24 cellular contexts compared by ENCODE assay signal in the genomic region with DNA sequence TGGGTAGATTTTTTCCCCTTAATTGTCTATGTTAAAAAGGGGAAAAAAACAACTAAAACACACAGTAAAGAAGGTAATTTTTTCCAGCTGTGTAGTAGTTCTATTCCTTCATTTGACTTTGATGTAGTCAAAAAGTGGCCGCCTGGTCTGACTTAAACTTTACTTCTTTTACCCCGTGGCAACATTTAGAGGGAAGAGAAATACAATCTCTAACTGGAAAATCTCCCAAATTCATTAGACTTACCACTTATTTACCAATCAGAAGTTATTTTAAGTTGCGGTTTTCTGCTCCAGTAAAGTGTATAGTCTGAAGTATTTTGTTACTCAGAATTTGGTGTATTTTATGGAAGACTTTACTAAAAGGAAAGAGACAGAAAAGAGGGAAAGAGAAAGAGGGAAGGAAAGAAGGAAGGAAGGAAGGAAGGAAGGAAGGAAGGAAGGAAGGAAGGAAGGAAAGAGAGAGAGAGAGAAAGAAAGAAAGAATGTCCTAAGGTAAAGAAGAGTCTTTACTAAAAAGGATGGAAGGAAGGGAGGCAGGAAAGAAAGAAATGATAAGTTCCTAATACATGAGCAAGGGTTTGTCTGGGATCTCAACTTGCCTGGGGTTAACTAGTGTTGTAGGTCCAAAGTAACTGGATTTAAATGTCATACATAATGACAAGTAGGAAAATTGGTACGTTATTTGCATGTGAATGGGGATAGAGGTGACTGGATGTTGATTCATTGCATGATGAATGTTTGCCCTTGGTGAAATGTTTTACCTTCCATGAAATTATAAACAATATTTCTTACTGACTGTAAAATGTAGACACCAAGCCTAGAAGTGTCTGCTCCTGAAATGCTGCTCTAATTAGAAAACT.
"Had no signal": no experiment of that assay in that cellular context is flagged by ENCODE, and none has a peak within 500 bp of the region (broad histone marks: within the 10 kb centered on the region; RNA-seq: fewer than 3 reads in every experiment).

No MANE protein-coding gene starts in this region.

- H3K36me3 ChIP-seq: esophagus squamous epithelium, lower lobe of right lung, neural progenitor cell, right lobe of liver, stomach, suprapubic skin, tibial nerve had no signal

- H3K9me3 ChIP-seq: esophagus squamous epithelium, lower lobe of right lung, right lobe of liver, stomach, suprapubic skin, tibial nerve had no signal

- ATAC-seq: activated CD4-positive, CD25-positive, alpha-beta regulatory T cell treated with anti-CD3 and anti-CD28 coated beads, Interleukin-2, amount 50 U/mL, for 24 hours; effector memory CD8-positive, alpha-beta T cell; lower lobe of right lung; naive thymus-derived CD8-positive, alpha-beta T cell; right lobe of liver; stimulated activated effector memory CD8-positive, alpha-beta T cell treated with anti-CD3 and anti-CD28 coated beads, Interleukin-12 subunit alpha, Interleukin-12 subunit beta, amount 100 ng/mL, for 72 hours had no signal

- H3K9ac ChIP-seq: neural progenitor cell had no signal

- H3K4me3 ChIP-seq: dorsolateral prefrontal cortex, esophagus squamous epithelium, lower lobe of right lung, neural progenitor cell, right lobe of liver, skin epidermis, stomach, suprapubic skin, tibial nerve had no signal

- H3K27ac ChIP-seq: dorsolateral prefrontal cortex, esophagus squamous epithelium, lower lobe of right lung, neural progenitor cell, right lobe of liver, skin epidermis, stomach, suprapubic skin, VCaP had no signal

- DNase-seq: activated CD4-positive, alpha-beta memory T cell treated with anti-CD3 and anti-CD28 coated beads, Interleukin-2, amount 10 ng/mL, durations not matched to agents 7 days and 5 days; activated CD4-positive, alpha-beta T cell treated with anti-CD3 and anti-CD28 coated beads, Interleukin-2, amount 10 ng/mL, durations not matched to agents 24 days and 14 days; activated gamma-delta T cell treated with Interleukin-2 at 50 U/mL for 16 hours; aorta; central memory CD4-positive, alpha-beta T cell; dorsolateral prefrontal cortex; effector memory CD8-positive, alpha-beta T cell; esophagus squamous epithelium; kidney; lower lobe of right lung; mesendoderm; naive thymus-derived CD8-positive, alpha-beta T cell; posterior cingulate gyrus; right lobe of liver; stimulated activated CD4-positive, alpha-beta T cell treated with anti-CD3 and anti-CD28 coated beads, Interleukin-2, amount 100 ng/mL, for 24 hours; stomach; T-helper 2 cell had no signal
